12 cellular contexts compared by ENCODE assay signal in the genomic region with DNA sequence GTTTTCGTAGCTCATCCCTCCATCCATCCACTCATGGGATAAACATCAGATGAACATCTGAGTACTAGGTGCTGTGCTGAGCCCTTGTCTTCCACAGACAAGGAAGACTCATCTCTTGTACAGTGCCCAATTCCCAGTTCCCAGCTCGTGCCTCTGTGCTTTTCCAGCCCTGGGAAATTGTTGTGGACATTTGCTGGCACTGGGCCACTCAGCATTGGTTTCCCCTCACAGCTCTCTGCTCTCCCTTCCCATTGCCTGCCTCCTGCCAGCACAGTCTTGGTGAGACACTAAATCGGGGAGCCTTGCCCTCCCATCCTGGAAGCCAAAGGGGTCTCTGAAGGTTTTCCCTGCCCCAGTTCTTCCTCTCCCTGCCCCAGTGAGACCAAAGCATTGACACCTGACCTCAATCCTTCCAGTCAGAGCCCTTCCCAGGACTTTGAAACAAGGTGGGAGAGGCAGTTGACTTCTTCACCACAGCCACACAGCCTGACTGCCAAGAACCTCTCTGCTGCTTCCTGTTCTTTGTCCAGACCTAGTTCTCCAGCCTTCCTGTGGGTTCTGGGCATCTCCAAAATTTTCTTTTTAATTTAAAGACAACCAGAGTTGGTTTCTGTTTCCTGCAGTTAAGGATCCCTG. TPM values are rescaled to one million over a fixed set of nuclear protein-coding genes. Genes with fewer than 3 reads are reported as not detected.
A peak's percentile ranks its signal among the peaks of the same experiment; 100 is the strongest.
DNase-seq lines count a peak whose midpoint lies in the region; ATAC-seq and TF ChIP-seq lines count a peak whose summit lies in the region.
"Had no signal": no experiment of that assay in that cellular context is flagged by ENCODE, and none has a peak within 500 bp of the region (broad histone marks: within the 10 kb centered on the region; RNA-seq: fewer than 3 reads in every experiment).

No MANE protein-coding gene starts in this region.

- H3K9me3 ChIP-seq in BLaER1 treated with 17β-estradiol and CSF1 and Interleukin-3, amounts not matched to agents 10 nM and 100 nM (replicated peaks in 1 of 11), result peaks cover 0 to 12% (median 0%) of the 10 kb centered on the region in 11 experiments; a peak in 6 of 22 replicates
- H3K9me3 ChIP-seq in HUES48 (ENCODE audit: control insufficient read depth, insufficient read depth, low read length), result no peaks in the 10 kb centered on the region
- H3K9me3 ChIP-seq: testis had no signal

- peak overlapping the region; percentile 86 for H3K27ac Mint-ChIP-seq in mesothelial cell of epicardium

- DNase-seq in astrocyte of the hippocampus (ENCODE audit: low read depth, low spot score) (peak; percentile 81), mesothelial cell of epicardium (ENCODE audit: low spot score in 2 of 2, unreplicated experiment in 2 of 2) (no peak), cerebellar nuclear complex (lab: John Stamatoyannopoulos, UW) (no peak), NCI-H446 treated with DMSO at 0.1 percent for 48 hours (lab: John Stamatoyannopoulos, UW) (no peak)
- DNase-seq: activated CD8-positive, alpha-beta memory T cell treated with anti-CD3 and anti-CD28 coated beads, Interleukin-2, amount 50 U/mL, for 48 hours; SIG-M5; testis; WERI-Rb-1 had no signal

- no peaks in the 10 kb centered on the region for H3K27me3 ChIP-seq in BLaER1 treated with 17β-estradiol and CSF1 and Interleukin-3, amounts not matched to agents 10 nM and 100 nM
- no peaks in the 10 kb centered on the region for H3K27me3 ChIP-seq in HUES48 (ENCODE audit: control insufficient read depth, insufficient read depth, low read length)
- H3K27me3 ChIP-seq: testis had no signal

- H3K27ac ChIP-seq in BLaER1 treated with 17β-estradiol and CSF1 and Interleukin-3, amounts not matched to agents 10 nM and 100 nM, result peak overlapping the region in 3 of 11 experiments; percentile 9 to 33 (median 20); a peak in 4 of 22 replicates
- peak overlapping the region; percentile 100 for H3K27ac ChIP-seq in HUES48 (ENCODE audit: low read depth, low read length)
- H3K27ac ChIP-seq: testis, WERI-Rb-1 had no signal

- no peaks in the 10 kb centered on the region for H3K36me3 ChIP-seq in BLaER1 treated with 17β-estradiol and CSF1 and Interleukin-3, amounts not matched to agents 10 nM and 100 nM
- no peaks in the 10 kb centered on the region for H3K36me3 ChIP-seq in HUES48 (ENCODE audit: control insufficient read depth, insufficient read depth, low read length)
- H3K36me3 ChIP-seq: WERI-Rb-1 had no signal

- H3K36me3 Mint-ChIP-seq in mesothelial cell of epicardium, result peaks cover 4% of the 10 kb centered on the region

- no peak overlapping the region for H3K4me3 ChIP-seq in BLaER1 treated with 17β-estradiol and CSF1 and Interleukin-3, amounts not matched to agents 10 nM and 100 nM
- H3K4me3 ChIP-seq in HUES48 (ENCODE audit: low read depth, low read length), result no peak overlapping the region
- H3K4me3 ChIP-seq: testis had no signal

- peaks cover 40% of the 10 kb centered on the region for H3K4me1 Mint-ChIP-seq in mesothelial cell of epicardium

- peaks cover 6% of the 10 kb centered on the region for H3K9me3 Mint-ChIP-seq in mesothelial cell of epicardium

- no peaks in the 10 kb centered on the region for H4K20me1 ChIP-seq in BLaER1 treated with 17β-estradiol and CSF1 and Interleukin-3, amounts not matched to agents 10 nM and 100 nM

- H3K27me3 Mint-ChIP-seq in mesothelial cell of epicardium (ENCODE audit: low read depth), result no peaks in the 10 kb centered on the region

- peak overlapping the region in 2 of 11 experiments; percentile 15 to 22; a peak in 2 of 22 replicates for H3K9ac ChIP-seq in BLaER1 treated with 17β-estradiol and CSF1 and Interleukin-3, amounts not matched to agents 10 nM and 100 nM
- H3K9ac ChIP-seq in HUES48 (ENCODE audit: low read depth, low read length), result no peak overlapping the region

- H3K4me3 Mint-ChIP-seq in mesothelial cell of epicardium, result no peak overlapping the region

- ATAC-seq in GM21717 (IDR thresholded peaks at IDR 0.05; ENCODE audit: unreplicated experiment) (no peak), GM21515 (IDR thresholded peaks at IDR 0.05; ENCODE audit: unreplicated experiment) (no peak)

- no peak for TF ChIP-seq CTCF in mesothelial cell of epicardium (IDR thresholded peaks at IDR 0.05; ENCODE audit: unreplicated experiment)

- peaks cover 50 to 79% (median 66%) of the 10 kb centered on the region in 10 experiments for H3K4me1 ChIP-seq in BLaER1 treated with 17β-estradiol and CSF1 and Interleukin-3, amounts not matched to agents 10 nM and 100 nM
- H3K4me1 ChIP-seq in HUES48 (ENCODE audit: control insufficient read depth, insufficient read depth, low read length), result peaks cover 33% of the 10 kb centered on the region

- peak overlapping the region; percentile 42 to 73 (median 63) for H3K4me2 ChIP-seq in BLaER1 treated with 17β-estradiol and CSF1 and Interleukin-3, amounts not matched to agents 10 nM and 100 nM

RNA-seq across cellular contexts. Expression of gene WSB1, which starts 50.2 kb away (rescaled TPM):
- 768 to 806 TPM (median 799 TPM) in 3 replicates for total RNA-seq in mesothelial cell of epicardium
